In genomic region chr4:3292571-3293409, GRCh38 we compare ENCODE assay signal across 8 cellular contexts. TPM values are rescaled to one million over a fixed set of nuclear protein-coding genes. Genes with fewer than 3 reads are reported as not detected.
DNase-seq lines count a peak whose midpoint lies in the region; ATAC-seq lines count a peak whose summit lies in the region.

RGS12 (plus strand) TSS chr4:3293021; CDS start chr4:3316171, 23,150 bp downstream.

- ATAC-seq in GM19372 (IDR thresholded peaks at IDR 0.05; ENCODE audit: low read depth, unreplicated experiment) (peak; percentile 76), HG03558 (IDR thresholded peaks at IDR 0.05; ENCODE audit: extremely low read depth, unreplicated experiment) (peak; percentile 50)

- DNase-seq in Ammon's horn (ENCODE audit: low spot score) (peak; percentile 97), NCI-H82 treated with DMSO at 0.1 percent for 48 hours (lab: John Stamatoyannopoulos, UW; ENCODE audit: unreplicated experiment) (peak; percentile 65), lung microvascular endothelial cell (ENCODE audit: low read depth in 2 of 2) (peak; percentile 94 to 97)
- peak; percentile 94 for DNase-seq in activated CD8-positive, alpha-beta memory T cell treated with anti-CD3 and anti-CD28 coated beads for 24 hours
- peak; percentile 73 for DNase-seq in effector CD8-positive, alpha-beta T cell (lab: John Stamatoyannopoulos, UW)
- DNase-seq in stimulated activated CD4-positive, alpha-beta T cell treated with anti-CD3 and anti-CD28 coated beads, TNF-alpha, amount 100 ng/mL, for 24 hours (ENCODE audit: low read depth in 3 of 3), result peak; percentile 80 to 91 (median 82)

RNA-seq across cellular contexts. Expression of gene RGS12, which starts in this region (rescaled TPM):
- 29.0 and 33.7 TPM in 2 replicates for total RNA-seq in lung microvascular endothelial cell

Comparison
In these comparisons a context has a peak if more than half of its experiments do, and no peak if none do; other contexts are left out.
1. Peak in every context shown above with its lines: DNase-seq and ATAC-seq.